In genomic region chrX:50814701-50815476, GRCh38 we compare ENCODE assay signal across 1 cellular context.
TF ChIP-seq lines count a peak whose summit lies in the region.

No MANE protein-coding gene starts in this region.

TF ChIP-seq in SK-N-SH, 30 proteins besides CTCF, POLR2A, EP300 and RAD21 (continued from another document):
- TF ChIP-seq REST (IDR thresholded peaks at IDR 0.05; ENCODE audit: low read depth, low read length) (no peak), USF1 (IDR thresholded peaks at IDR 0.05; ENCODE audit: borderline replicate concordance, low read depth) (no peak), TEAD4 (IDR thresholded peaks at IDR 0.05; ENCODE audit: borderline replicate concordance, insufficient read depth) (no peak), FOSL2 (IDR thresholded peaks at IDR 0.05; ENCODE audit: borderline replicate concordance, low read depth) (no peak), MXI1 (IDR thresholded peaks at IDR 0.05; ENCODE audit: low read depth, low read length) (no peak), ELF1 (IDR thresholded peaks at IDR 0.05) (no peak), RCOR1 (IDR thresholded peaks at IDR 0.05; ENCODE audit: low read length) (no peak), RFX5 (IDR thresholded peaks at IDR 0.05; ENCODE audit: low read length) (no peak), MEF2A (IDR thresholded peaks at IDR 0.05; ENCODE audit: borderline replicate concordance, low read depth) (no peak), TCF12 (IDR thresholded peaks at IDR 0.05) (no peak), POLR2AphosphoS5 (IDR thresholded peaks at IDR 0.05; ENCODE audit: low read depth, low read length) (no peak), PBX3 (IDR thresholded peaks at IDR 0.05) (no peak)
